8 cellular contexts compared by ENCODE assay signal in genomic region chr12:33226671-33227070, GRCh38.
"Had no signal": no experiment of that assay in that cellular context is flagged by ENCODE, and none has a peak within 500 bp of the region (broad histone marks: within the 10 kb centered on the region; RNA-seq: fewer than 3 reads in every experiment).

No MANE protein-coding gene starts in this region.

- H3K4me3 ChIP-seq: GM12878 had no signal

- DNase-seq: GDM1, GF-D8 had no signal

- FAIRE-seq: G401.6, GM12878, GM12891, GM12892, GM18507, GM19239 had no signal

- ATAC-seq: GM12878 had no signal
